In genomic region chrX:21831496-21831895, GRCh38 we compare ENCODE assay signal across 29 cellular contexts.
"Had no signal": no experiment of that assay in that cellular context is flagged by ENCODE, and none has a peak within 500 bp of the region (broad histone marks: within the 10 kb centered on the region; RNA-seq: fewer than 3 reads in every experiment).

No MANE protein-coding gene starts in this region.

- H3K9me3 ChIP-seq: breast epithelium, esophagus muscularis mucosa, gastrocnemius medialis had no signal

- H3K36me3 ChIP-seq: breast epithelium, cardiac muscle cell, esophagus muscularis mucosa, gastrocnemius medialis had no signal

- H3K4me3 ChIP-seq: breast epithelium, cardiac muscle cell, esophagus muscularis mucosa, gastrocnemius medialis had no signal

- H3K4me1 ChIP-seq: breast epithelium, esophagus muscularis mucosa, foreskin keratinocyte, gastrocnemius medialis had no signal

- H3K27ac ChIP-seq: breast epithelium, cardiac muscle cell, esophagus muscularis mucosa, foreskin keratinocyte, gastrocnemius medialis had no signal

- H3K27me3 ChIP-seq: cardiac muscle cell, esophagus muscularis mucosa, foreskin keratinocyte, gastrocnemius medialis had no signal

- DNase-seq: activated CD4-positive, alpha-beta T cell treated with anti-CD3 and anti-CD28 coated beads for 36 hours; activated CD4-positive, alpha-beta T cell treated with anti-CD3 and anti-CD28 coated beads, Interleukin-2, amount 50 U/mL, for 1 hour; activated CD4-positive, alpha-beta T cell treated with anti-CD3 and anti-CD28 coated beads, Interleukin-2, amount 50 U/mL, for 48 hours; activated CD4-positive, CD25-positive, alpha-beta regulatory T cell; activated CD4-positive, CD25-positive, alpha-beta regulatory T cell treated with anti-CD3 and anti-CD28 coated beads, Interleukin-2, amount 50 U/mL, for 72 hours; activated CD8-positive, alpha-beta memory T cell treated with anti-CD3 and anti-CD28 coated beads for 24 hours; activated CD8-positive, alpha-beta T cell treated with anti-CD3 and anti-CD28 coated beads for 36 hours; activated effector memory CD4-positive, alpha-beta T cell treated with Interleukin-2 at 50 U/mL for 16 hours; activated gamma-delta T cell treated with Interleukin-2 at 50 U/mL for 16 hours; activated naive CD4-positive, alpha-beta T cell treated with anti-CD3 and anti-CD28 coated beads, Interleukin-2, amount 50 U/mL, for 16 hours; activated naive CD4-positive, alpha-beta T cell treated with Interleukin-2 at 50 U/mL for 16 hours; activated T-cell treated with anti-CD3 and anti-CD28 coated beads, Interleukin-2, amount 50 U/mL, for 4 hours; amygdala; aorta; central memory CD4-positive, alpha-beta T cell; cerebellar nuclear complex; cortex of kidney; dermis blood vessel endothelial cell; effector CD4-positive, alpha-beta T cell; effector memory CD8-positive, alpha-beta T cell; erythroblast; foreskin keratinocyte; gastrocnemius medialis; glutamatergic neuron; T-helper 2 cell had no signal

- ATAC-seq: activated CD4-positive, alpha-beta T cell treated with anti-CD3 and anti-CD28 coated beads for 36 hours; activated CD8-positive, alpha-beta T cell treated with anti-CD3 and anti-CD28 coated beads for 36 hours; activated T-cell treated with anti-CD3 and anti-CD28 coated beads, Interleukin-2, amount 50 U/mL, for 4 hours; activated T-helper 17 cell treated with anti-CD3 and anti-CD28 coated beads, Interleukin-2, amount 50 U/mL, for 72 hours; effector memory CD8-positive, alpha-beta T cell; foreskin keratinocyte; gastrocnemius medialis had no signal
